Comparison of ENCODE assay signal across 13 cellular contexts in genomic region chr22:19393704-19394103, GRCh38. TPM values are rescaled to one million over a fixed set of nuclear protein-coding genes. Genes with fewer than 3 reads are reported as not detected.
A peak's percentile ranks its signal among the peaks of the same experiment; 100 is the strongest.
DNase-seq lines count a peak whose midpoint lies in the region; ATAC-seq and TF ChIP-seq lines count a peak whose summit lies in the region.
"Had no signal": no experiment of that assay in that cellular context is flagged by ENCODE, and none has a peak within 500 bp of the region (broad histone marks: within the 10 kb centered on the region; RNA-seq: fewer than 3 reads in every experiment).

No MANE protein-coding gene starts in this region.

- no peak overlapping the region for H3K4me3 Mint-ChIP-seq in activated CD8-positive, alpha-beta memory T cell treated with anti-CD3 and anti-CD28 coated beads, Interleukin-2, amount 10 ng/mL, durations not matched to agents 7 days and 5 days
- no peak overlapping the region for H3K4me3 Mint-ChIP-seq in activated T-helper 1 cell treated with anti-CD3 and anti-CD28 coated beads, Interleukin-12 subunit alpha, Interleukin-12 subunit beta, Interleukin-2, Interleukin-4 antibody, amounts not matched to agents 30 ng/mL and 10 ng/mL and 1 ng/mL, durations not matched to agents 14 hours and 24 hours and 36 hours
- H3K4me3 Mint-ChIP-seq in Calu3 (ENCODE audit: low read depth, unreplicated experiment): no peak overlapping the region
- H3K4me3 Mint-ChIP-seq: B cell; CD8-positive, alpha-beta T cell; GM23338 had no signal

- no peaks in the 10 kb centered on the region for H3K9me3 Mint-ChIP-seq in activated CD8-positive, alpha-beta memory T cell treated with anti-CD3 and anti-CD28 coated beads, Interleukin-2, amount 10 ng/mL, durations not matched to agents 7 days and 5 days (ENCODE audit: low read depth)
- no peaks in the 10 kb centered on the region for H3K9me3 Mint-ChIP-seq in activated T-helper 1 cell treated with anti-CD3 and anti-CD28 coated beads, Interleukin-12 subunit alpha, Interleukin-12 subunit beta, Interleukin-2, Interleukin-4 antibody, amounts not matched to agents 30 ng/mL and 10 ng/mL and 1 ng/mL, durations not matched to agents 14 hours and 24 hours and 36 hours
- H3K9me3 Mint-ChIP-seq in Calu3 (ENCODE audit: low read depth, unreplicated experiment): no peaks in the 10 kb centered on the region
- H3K9me3 Mint-ChIP-seq: CD8-positive, alpha-beta T cell; GM23338 had no signal

- CTCF ChIA-PET in activated CD8-positive, alpha-beta memory T cell treated with anti-CD3 and anti-CD28 coated beads, Interleukin-2, amount 10 ng/mL, durations not matched to agents 7 days and 5 days (lab: Charles Lee): interaction anchor here (1.0 to 2.0 kb wide), 2 partner anchors 53 to 80 kb away, joined by 4 read pairs; partner anchors contain the start of gene C22orf39
- CTCF ChIA-PET in Calu3 (lab: Charles Lee): no interaction called here

- H3K4me1 Mint-ChIP-seq in activated CD8-positive, alpha-beta memory T cell treated with anti-CD3 and anti-CD28 coated beads, Interleukin-2, amount 10 ng/mL, durations not matched to agents 7 days and 5 days: no peaks in the 10 kb centered on the region
- no peaks in the 10 kb centered on the region for H3K4me1 Mint-ChIP-seq in activated T-helper 1 cell treated with anti-CD3 and anti-CD28 coated beads, Interleukin-12 subunit alpha, Interleukin-12 subunit beta, Interleukin-2, Interleukin-4 antibody, amounts not matched to agents 30 ng/mL and 10 ng/mL and 1 ng/mL, durations not matched to agents 14 hours and 24 hours and 36 hours (ENCODE audit: low read depth)
- no peaks in the 10 kb centered on the region for H3K4me1 Mint-ChIP-seq in Calu3 (ENCODE audit: low read depth, unreplicated experiment)
- H3K4me1 Mint-ChIP-seq: B cell, GM23338 had no signal

- H3K27ac Mint-ChIP-seq in activated CD8-positive, alpha-beta memory T cell treated with anti-CD3 and anti-CD28 coated beads, Interleukin-2, amount 10 ng/mL, durations not matched to agents 7 days and 5 days: no peak overlapping the region
- peak overlapping the region; percentile 23 for H3K27ac Mint-ChIP-seq in activated T-helper 1 cell treated with anti-CD3 and anti-CD28 coated beads, Interleukin-12 subunit alpha, Interleukin-12 subunit beta, Interleukin-2, Interleukin-4 antibody, amounts not matched to agents 30 ng/mL and 10 ng/mL and 1 ng/mL, durations not matched to agents 14 hours and 24 hours and 36 hours
- H3K27ac Mint-ChIP-seq in Calu3 (ENCODE audit: unreplicated experiment): no peak overlapping the region
- H3K27ac Mint-ChIP-seq: B cell; CD8-positive, alpha-beta T cell; GM23338 had no signal

- peak; percentile 15 for DNase-seq in activated CD8-positive, alpha-beta memory T cell treated with anti-CD3 and anti-CD28 coated beads, Interleukin-2, amount 50 U/mL, for 48 hours
- no peak for DNase-seq in activated CD8-positive, alpha-beta memory T cell treated with anti-CD3 and anti-CD28 coated beads, Interleukin-2, amount 10 ng/mL, durations not matched to agents 7 days and 5 days
- no peak for DNase-seq in activated T-helper 1 cell treated with anti-CD3 and anti-CD28 coated beads, Interleukin-12 subunit alpha, Interleukin-12 subunit beta, Interleukin-2, Interleukin-4 antibody, amounts not matched to agents 30 ng/mL and 10 ng/mL and 1 ng/mL, durations not matched to agents 14 hours and 24 hours and 36 hours (ENCODE audit: low spot score)
- DNase-seq in left lobe of liver (ENCODE audit: low spot score) (peak; percentile 30), Calu3 (no peak), NCI-H2081 treated with DMSO at 0.1 percent for 48 hours (lab: John Stamatoyannopoulos, UW) (no peak)
- DNase-seq in activated effector memory CD4-positive, alpha-beta T cell treated with Interleukin-2 at 50 U/mL for 16 hours: no peak
- DNase-seq: CD8-positive, alpha-beta T cell; COR-L47; GDM1; HCEC 1CT had no signal

- TF ChIP-seq CTCF in Calu3 (IDR thresholded peaks at IDR 0.05; ENCODE audit: unreplicated experiment): no peak

- no TSS peak for BruUV-seq in Calu3 (replicated peaks; lab: Mats Ljungman, UMichigan)

- intact Hi-C loops in activated T-helper 1 cell treated with anti-CD3 and anti-CD28 coated beads, Interleukin-12 subunit alpha, Interleukin-12 subunit beta, Interleukin-2, Interleukin-4 antibody, amounts not matched to agents 30 ng/mL and 10 ng/mL and 1 ng/mL, durations not matched to agents 14 hours and 24 hours and 36 hours (cut with micrococcal nuclease): no loop called here
- intact Hi-C loops in Calu3 (cut with micrococcal nuclease; ENCODE audit: unreplicated experiment): no loop called here

- no peaks in the 10 kb centered on the region for H3K27me3 Mint-ChIP-seq in activated CD8-positive, alpha-beta memory T cell treated with anti-CD3 and anti-CD28 coated beads, Interleukin-2, amount 10 ng/mL, durations not matched to agents 7 days and 5 days
- H3K27me3 Mint-ChIP-seq in activated T-helper 1 cell treated with anti-CD3 and anti-CD28 coated beads, Interleukin-12 subunit alpha, Interleukin-12 subunit beta, Interleukin-2, Interleukin-4 antibody, amounts not matched to agents 30 ng/mL and 10 ng/mL and 1 ng/mL, durations not matched to agents 14 hours and 24 hours and 36 hours (ENCODE audit: insufficient read depth): no peaks in the 10 kb centered on the region
- no peaks in the 10 kb centered on the region for H3K27me3 Mint-ChIP-seq in Calu3 (ENCODE audit: unreplicated experiment)
- H3K27me3 Mint-ChIP-seq: B cell had no signal

- peaks cover 37% of the 10 kb centered on the region for H3K36me3 Mint-ChIP-seq in activated CD8-positive, alpha-beta memory T cell treated with anti-CD3 and anti-CD28 coated beads, Interleukin-2, amount 10 ng/mL, durations not matched to agents 7 days and 5 days
- peaks cover 36% of the 10 kb centered on the region for H3K36me3 Mint-ChIP-seq in activated T-helper 1 cell treated with anti-CD3 and anti-CD28 coated beads, Interleukin-12 subunit alpha, Interleukin-12 subunit beta, Interleukin-2, Interleukin-4 antibody, amounts not matched to agents 30 ng/mL and 10 ng/mL and 1 ng/mL, durations not matched to agents 14 hours and 24 hours and 36 hours (ENCODE audit: low read depth)
- peaks cover 24% of the 10 kb centered on the region for H3K36me3 Mint-ChIP-seq in Calu3 (ENCODE audit: insufficient read depth, unreplicated experiment)

- no peak for ATAC-seq in activated CD8-positive, alpha-beta memory T cell treated with anti-CD3 and anti-CD28 coated beads, Interleukin-2, amount 10 ng/mL, durations not matched to agents 7 days and 5 days
- no peak for ATAC-seq in left lobe of liver
- ATAC-seq: CD8-positive, alpha-beta T cell; GM23338 had no signal

RNA-seq across cellular contexts. Expression of gene HIRA, which starts 37.8 kb away (rescaled TPM):
- total RNA-seq in activated CD8-positive, alpha-beta memory T cell treated with anti-CD3 and anti-CD28 coated beads, Interleukin-2, amount 10 ng/mL, durations not matched to agents 7 days and 5 days: 10 to 100 TPM; 57.8 to 67.0 TPM
- 44.2 and 46.0 TPM in 2 replicates for total RNA-seq in activated T-helper 1 cell treated with anti-CD3 and anti-CD28 coated beads, Interleukin-12 subunit alpha, Interleukin-12 subunit beta, Interleukin-2, Interleukin-4 antibody, amounts not matched to agents 30 ng/mL and 10 ng/mL and 1 ng/mL, durations not matched to agents 14 hours and 24 hours and 36 hours
- total RNA-seq in left lobe of liver: 20.2 TPM
- total RNA-seq in Calu3 (2022): 32.0 and 36.4 TPM in 2 replicates

RNA-seq across cellular contexts. Expression of gene MRPL40, which starts 38.6 kb away (rescaled TPM):
- 10 to 100 TPM; 27.0 to 32.4 TPM for total RNA-seq in activated CD8-positive, alpha-beta memory T cell treated with anti-CD3 and anti-CD28 coated beads, Interleukin-2, amount 10 ng/mL, durations not matched to agents 7 days and 5 days
- total RNA-seq in activated T-helper 1 cell treated with anti-CD3 and anti-CD28 coated beads, Interleukin-12 subunit alpha, Interleukin-12 subunit beta, Interleukin-2, Interleukin-4 antibody, amounts not matched to agents 30 ng/mL and 10 ng/mL and 1 ng/mL, durations not matched to agents 14 hours and 24 hours and 36 hours: 36.0 and 38.5 TPM in 2 replicates
- total RNA-seq in left lobe of liver: 27.8 TPM
- total RNA-seq in Calu3 (2022): 38.0 and 38.6 TPM in 2 replicates

RNA-seq across cellular contexts. Expression of gene C22orf39, which starts 53.8 kb away (rescaled TPM):
- 10 to 100 TPM; 31.1 to 36.4 TPM for total RNA-seq in activated CD8-positive, alpha-beta memory T cell treated with anti-CD3 and anti-CD28 coated beads, Interleukin-2, amount 10 ng/mL, durations not matched to agents 7 days and 5 days
- 22.8 and 26.8 TPM in 2 replicates for total RNA-seq in activated T-helper 1 cell treated with anti-CD3 and anti-CD28 coated beads, Interleukin-12 subunit alpha, Interleukin-12 subunit beta, Interleukin-2, Interleukin-4 antibody, amounts not matched to agents 30 ng/mL and 10 ng/mL and 1 ng/mL, durations not matched to agents 14 hours and 24 hours and 36 hours
- total RNA-seq in left lobe of liver (12.0 TPM), Calu3 (2022) (15.7 and 17.7 TPM in 2 replicates)

Comparison
In these comparisons a context has a peak if more than half of its experiments do, and no peak if none do; other contexts are left out.
1. DNase-seq: peak in activated CD8-positive, alpha-beta memory T cell treated with anti-CD3 and anti-CD28 coated beads, Interleukin-2, amount 50 U/mL, for 48 hours (single experiment) and left lobe of liver (single experiment); none in activated CD8-positive, alpha-beta memory T cell treated with anti-CD3 and anti-CD28 coated beads, Interleukin-2, amount 10 ng/mL, durations not matched to agents 7 days and 5 days (single experiment), activated T-helper 1 cell treated with anti-CD3 and anti-CD28 coated beads, Interleukin-12 subunit alpha, Interleukin-12 subunit beta, Interleukin-2, Interleukin-4 antibody, amounts not matched to agents 30 ng/mL and 10 ng/mL and 1 ng/mL, durations not matched to agents 14 hours and 24 hours and 36 hours (single experiment), Calu3 (single experiment), NCI-H2081 treated with DMSO at 0.1 percent for 48 hours (single experiment) and activated effector memory CD4-positive, alpha-beta T cell treated with Interleukin-2 at 50 U/mL for 16 hours (single experiment).